ENCODE assay signal across 10 cellular contexts in the genomic region with DNA sequence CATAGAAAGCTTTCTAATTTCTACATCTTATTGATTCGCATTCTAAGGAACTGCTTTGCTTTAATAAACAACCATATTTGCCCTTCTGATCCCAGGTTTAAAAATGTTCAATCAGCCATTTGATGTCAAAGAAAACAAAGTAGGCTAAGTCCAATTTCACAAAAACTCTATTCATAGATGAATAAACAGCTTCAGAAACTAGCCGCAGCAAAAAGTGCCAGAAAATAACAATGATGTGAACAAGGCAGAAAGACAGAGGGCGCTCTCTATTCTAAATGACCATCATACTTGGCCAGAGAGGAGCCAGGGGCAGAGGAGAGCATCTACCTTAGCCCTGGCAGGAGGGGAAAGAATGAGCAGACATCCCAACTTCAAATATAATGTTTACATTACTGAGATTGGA. TPM values are rescaled to one million over a fixed set of nuclear protein-coding genes. Genes with fewer than 3 reads are reported as not detected.
DNase-seq lines count a peak whose midpoint lies in the region; TF ChIP-seq lines count a peak whose summit lies in the region.
"Had no signal": no experiment of that assay in that cellular context is flagged by ENCODE, and none has a peak within 500 bp of the region (broad histone marks: within the 10 kb centered on the region; RNA-seq: fewer than 3 reads in every experiment).

No MANE protein-coding gene starts in this region.

- DNase-seq in SK-N-SH, result peak; percentile 35
- peak; percentile 66 for DNase-seq in foreskin melanocyte
- peak; percentile 97 for DNase-seq in superior temporal gyrus (ENCODE audit: extremely low spot score)
- no peak for DNase-seq in activated CD8-positive, alpha-beta memory T cell treated with anti-CD3 and anti-CD28 coated beads, Interleukin-2, amount 50 U/mL, for 48 hours
- DNase-seq in activated gamma-delta T cell (lab: John Stamatoyannopoulos, UW), result no peak
- no peak for DNase-seq in NCI-H1694 treated with DMSO at 0.1 percent for 48 hours (lab: John Stamatoyannopoulos, UW)
- DNase-seq: activated naive CD8-positive, alpha-beta T cell treated with anti-CD3 and anti-CD28 coated beads, Interleukin-2, amount 50 U/mL, for 24 hours; SW 1271 had no signal

- H3K4me2 ChIP-seq in SK-N-SH, result no peak overlapping the region

- H3K4me1 ChIP-seq in HEK293 (ENCODE audit: control insufficient read depth, insufficient read depth, low read length) (no peaks in the 10 kb centered on the region), SK-N-SH (ENCODE audit: control insufficient read depth in 1 of 2, insufficient read depth in 2 of 2, low read depth in 1 of 2, low read length in 1 of 2) (peaks cover 0 to 4% of the 10 kb centered on the region in 2 experiments; a peak in 2 of 4 replicates)

- no peak overlapping the region for H3K27ac ChIP-seq in HEK293 (ENCODE audit: extremely low read depth, low read depth, low read length)
- no peak overlapping the region for H3K27ac ChIP-seq in SK-N-SH (ENCODE audit: low read depth in 2 of 2, low read length in 1 of 2)

- TF ChIP-seq CTCF in HEK293 (tag by site-specific recombination; IDR thresholded peaks at IDR 0.05), result peak; percentile 38; the same call in 1 of the 2 replicates
- TF ChIP-seq CTCF in SK-N-SH (IDR thresholded peaks at IDR 0.05), result peak; percentile 51

- no peak for TF ChIP-seq EP300 in SK-N-SH (IDR thresholded peaks at IDR 0.05; ENCODE audit: borderline replicate concordance in 1 of 2, low read depth in 1 of 2, low read length in 1 of 2)

- no peaks in the 10 kb centered on the region for H4K20me1 ChIP-seq in SK-N-SH (ENCODE audit: insufficient read depth)

- no peak overlapping the region for H3K4me3 ChIP-seq in HEK293 (ENCODE audit: low read depth, low read length)
- no peak overlapping the region for H3K4me3 ChIP-seq in SK-N-SH (ENCODE audit: low read depth in 2 of 2, low read length in 1 of 2)
- H3K4me3 ChIP-seq: lung had no signal

- peak; percentile 56 for TF ChIP-seq RAD21 in SK-N-SH (IDR thresholded peaks at IDR 0.05; ENCODE audit: low read length)

- no peaks in the 10 kb centered on the region for H3F3A ChIP-seq in SK-N-SH (replicated peaks; ENCODE audit: insufficient read depth)

- POLR2A ChIA-PET in HEK293 (lab: Yijun Ruan, JAX), result interaction anchor here (0.6 to 1.6 kb wide), 2 partner anchors 10 to 136 kb away, joined by 6 to 7 read pairs; partner anchors contain the start of gene CNKSR3
- POLR2A ChIA-PET in SK-N-SH (lab: Yijun Ruan, JAX), result no interaction called here

- WGBS in SK-N-SH (ENCODE audit: low lambda C conversion rate), result 98% methylated on average over 3 of the region's 3 CpGs

- H3K36me3 ChIP-seq in HEK293 (ENCODE audit: control insufficient read depth in 2 of 2, insufficient read depth in 1 of 2, low read length in 2 of 2) (no peaks in the 10 kb centered on the region), SK-N-SH (replicated peaks in 1 of 2; ENCODE audit: control insufficient read depth in 1 of 2, insufficient read depth in 2 of 2, low read length in 1 of 2) (no peaks in the 10 kb centered on the region)

- H3K79me2 ChIP-seq in SK-N-SH (ENCODE audit: insufficient read depth), result 0 out of 2 replicates have a peak, but pooled peaks cover 4% of the 10 kb centered on the region

- no peak overlapping the region for H3K9ac ChIP-seq in SK-N-SH

- H3K9me3 ChIP-seq in HEK293 (ENCODE audit: control insufficient read depth, insufficient read depth, low read depth, low read length) (no peaks in the 10 kb centered on the region), SK-N-SH (no peaks in the 10 kb centered on the region)

- no peaks in the 10 kb centered on the region for H3K27me3 ChIP-seq in SK-N-SH (ENCODE audit: insufficient read depth)

- H3K9me2 ChIP-seq in SK-N-SH, result no peaks in the 10 kb centered on the region

- CTCF ChIA-PET in HEK293 (lab: Yijun Ruan, JAX), result interaction anchor here (0.6 to 3.9 kb wide), 37 partner anchors 8 to 770 kb away, joined by 3 to 46 read pairs (median 5); partner anchors contain the start of gene CNKSR3
- CTCF ChIA-PET in SK-N-SH (lab: Yijun Ruan, JAX), result interaction anchor here (0.8 to 5.8 kb wide), 10 partner anchors 8 to 175 kb away, joined by 3 to 32 read pairs (median 5); partner anchors contain the start of gene CNKSR3

- H2AFZ ChIP-seq in SK-N-SH (ENCODE audit: low read depth), result no peak overlapping the region

TF ChIP-seq in HEK293, 187 proteins besides CTCF, POLR2A, EP300 and RAD21:
- peak; percentile 30 for TF ChIP-seq ZNF654 (tag by site-specific recombination; IDR thresholded peaks at IDR 0.05; ENCODE audit: low read depth)
- TF ChIP-seq ZNF76 (tag by site-specific recombination; IDR thresholded peaks at IDR 0.05; ENCODE audit: borderline replicate concordance, low read depth), result no peak
- TF ChIP-seq ZNF529 (tag by site-specific recombination; IDR thresholded peaks at IDR 0.05; ENCODE audit: insufficient replicate concordance), result no peak

TF ChIP-seq in SK-N-SH, 30 proteins besides CTCF, POLR2A, EP300 and RAD21:
- TF ChIP-seq SMC3 (IDR thresholded peaks at IDR 0.05; ENCODE audit: low read depth, low read length), result peak; percentile 27; the same call in 1 of the 2 replicates
- TF ChIP-seq, protein P1, sequence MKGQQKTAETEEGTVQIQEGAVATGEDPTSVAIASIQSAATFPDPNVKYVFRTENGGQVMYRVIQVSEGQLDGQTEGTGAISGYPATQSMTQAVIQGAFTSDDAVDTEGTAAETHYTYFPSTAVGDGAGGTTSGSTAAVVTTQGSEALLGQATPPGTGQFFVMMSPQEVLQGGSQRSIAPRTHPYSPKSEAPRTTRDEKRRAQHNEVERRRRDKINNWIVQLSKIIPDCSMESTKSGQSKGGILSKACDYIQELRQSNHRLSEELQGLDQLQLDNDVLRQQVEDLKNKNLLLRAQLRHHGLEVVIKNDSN (IDR thresholded peaks at IDR 0.05; ENCODE audit: borderline replicate concordance, low read depth), result no peak
- TF ChIP-seq GABPA (IDR thresholded peaks at IDR 0.05; ENCODE audit: low read depth), result no peak
- no peak for TF ChIP-seq TAF1 (IDR thresholded peaks at IDR 0.05; ENCODE audit: borderline replicate concordance, low read depth, low read length)

RNA-seq across cellular contexts. Expression of gene CNKSR3, which starts 9.7 kb away (rescaled TPM):
- 1.6 TPM in 2 replicates for polyA plus RNA-seq in SK-N-SH (2012; rRNA removed)
- polyA plus RNA-seq in SK-N-SH (2012; cell fraction: cytosol; rRNA removed), result 2.4 and 2.5 TPM in 2 replicates
- polyA plus RNA-seq in SK-N-SH (2012; cell fraction: nucleus; rRNA removed), result 1.7 and 2.8 TPM in 2 replicates

Comparison
In these comparisons a context has a peak if more than half of its experiments do, and no peak if none do; other contexts are left out.
1. DNase-seq: peak in SK-N-SH (single experiment), foreskin melanocyte (single experiment) and superior temporal gyrus (single experiment); none in activated CD8-positive, alpha-beta memory T cell treated with anti-CD3 and anti-CD28 coated beads, Interleukin-2, amount 50 U/mL, for 48 hours (single experiment), activated gamma-delta T cell (single experiment) and NCI-H1694 treated with DMSO at 0.1 percent for 48 hours (single experiment).
2. Of the 4 proteins assayed by ChIP-seq in both HEK293 and SK-N-SH: peak only in HEK293: none; only in SK-N-SH: none; in both: CTCF; in neither: 3.